ENCODE assay signal across 17 cellular contexts in the genomic region with DNA sequence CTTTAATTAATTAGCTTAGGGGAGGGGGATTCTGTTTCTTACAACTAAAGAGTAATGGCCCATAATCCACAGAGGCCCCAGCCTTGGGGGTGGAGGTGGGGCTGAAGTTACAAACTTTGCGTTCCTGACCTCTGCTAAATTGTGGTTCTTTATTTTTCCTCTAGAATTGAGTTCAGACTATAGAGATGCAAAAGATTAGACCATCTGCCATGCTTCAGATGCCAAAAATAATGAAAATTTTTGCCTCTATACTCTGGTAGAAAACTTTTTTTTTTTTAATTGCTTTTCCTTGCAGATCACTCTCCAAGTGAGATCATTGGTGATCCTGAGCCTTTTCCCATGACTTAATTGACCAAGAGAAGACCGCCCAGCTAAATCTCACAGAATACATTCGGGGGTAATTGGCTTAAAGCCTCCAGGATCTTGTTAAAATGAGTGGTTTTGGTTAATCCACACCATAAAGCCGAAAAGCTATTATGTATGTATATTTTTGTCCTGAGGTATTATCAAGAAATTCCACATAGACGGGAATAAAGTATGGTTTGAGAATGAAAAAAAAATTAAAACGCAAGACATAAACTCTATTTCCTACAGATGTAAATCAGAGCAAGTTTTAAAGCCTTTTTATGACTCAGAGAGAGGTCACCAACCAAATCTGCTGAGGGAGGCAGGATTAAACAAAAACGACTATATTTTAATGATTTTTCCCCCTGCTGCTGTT.
DNase-seq lines count a peak whose midpoint lies in the region; ATAC-seq, FAIRE-seq and TF ChIP-seq lines count a peak whose summit lies in the region.
"Had no signal": no experiment of that assay in that cellular context is flagged by ENCODE, and none has a peak within 500 bp of the region (broad histone marks: within the 10 kb centered on the region; RNA-seq: fewer than 3 reads in every experiment).

No MANE protein-coding gene starts in this region.

- no peak for FAIRE-seq in endothelial cell of umbilical vein (lab: Jason Lieb, UNC)
- FAIRE-seq: GM18507, K562 had no signal

- BruUV-seq in endothelial cell of umbilical vein (replicated peaks; lab: Mats Ljungman, UMichigan): no TSS peak

- intact Hi-C loops in endothelial cell of umbilical vein (cut with micrococcal nuclease) (no loop called here), cardiac septum (cut with DNase I) (no loop called here)

- H3K4me1 ChIP-seq in endothelial cell of umbilical vein (ENCODE audit: control insufficient read depth, extremely low read depth, insufficient read depth, low read length) (peaks cover 4% of the 10 kb centered on the region), rectal smooth muscle tissue (ENCODE audit: control insufficient read depth, insufficient read depth, low read length) (peaks cover 8% of the 10 kb centered on the region)
- H3K4me1 ChIP-seq: prostate gland had no signal

- POLR2A ChIA-PET in endothelial cell of umbilical vein (lab: Charles Lee): no interaction called here

- H3K27me3 ChIP-seq in endothelial cell of umbilical vein (ENCODE audit: control insufficient read depth in 2 of 2, insufficient read depth in 2 of 2, low read length in 2 of 2) (no peaks in the 10 kb centered on the region), rectal smooth muscle tissue (ENCODE audit: control insufficient read depth, insufficient read depth, low read length) (no peaks in the 10 kb centered on the region)

- dilution Hi-C loops in endothelial cell of umbilical vein (cut with MboI; ENCODE audit: extremely low pct_ligation_motif_present, low sequenced_read_pairs): no loop called here

- H3K9ac ChIP-seq in endothelial cell of umbilical vein (replicated peaks; ENCODE audit: extremely low read depth, insufficient read depth, low read length): no peak overlapping the region
- H3K9ac ChIP-seq in rectal smooth muscle tissue (ENCODE audit: low read length): no peak overlapping the region

- ATAC-seq in HG02938 (IDR thresholded peaks at IDR 0.05; ENCODE audit: unreplicated experiment): no peak
- ATAC-seq: K562; naive thymus-derived CD4-positive, alpha-beta T cell had no signal

- no peak overlapping the region for H3K4me3 ChIP-seq in endothelial cell of umbilical vein (replicated peaks in 1 of 3; ENCODE audit: insufficient read depth in 1 of 3, low read depth in 1 of 3, low read length in 3 of 3)
- no peak overlapping the region for H3K4me3 ChIP-seq in rectal smooth muscle tissue (ENCODE audit: low read length)
- H3K4me3 ChIP-seq: K562, prostate gland had no signal

- H3K36me3 ChIP-seq in endothelial cell of umbilical vein (ENCODE audit: control insufficient read depth in 2 of 2, extremely low read depth in 1 of 2, insufficient read depth in 2 of 2, low read length in 2 of 2) (no peaks in the 10 kb centered on the region), rectal smooth muscle tissue (ENCODE audit: control insufficient read depth, insufficient read depth, low read length) (no peaks in the 10 kb centered on the region)
- H3K36me3 ChIP-seq: prostate gland had no signal

- no peak for TF ChIP-seq POLR2A in endothelial cell of umbilical vein (IDR thresholded peaks at IDR 0.05; ENCODE audit: low read depth, low read length)

- peaks cover 9% of the 10 kb centered on the region for H3K79me2 ChIP-seq in endothelial cell of umbilical vein (ENCODE audit: control insufficient read depth, insufficient read depth, low read length)

- CTCF ChIA-PET in endothelial cell of umbilical vein (lab: Charles Lee): interaction anchor here (0.6 to 1.5 kb wide), 7 partner anchors 9 to 31 kb away, joined by 3 to 6 read pairs (median 3); no protein-coding TSS in a partner anchor

- DNase-seq in Daoy (ENCODE audit: low read depth) (peak; percentile 10), RPMI7951 (ENCODE audit: low read depth) (peak; percentile 67), endothelial cell of umbilical vein (ENCODE audit: low read depth, low spot score) (peak; percentile 17), cardiac septum (ENCODE audit: low spot score) (no peak), NCI-H2227 (lab: John Stamatoyannopoulos, UW; ENCODE audit: unreplicated experiment) (no peak), NCI-H146 treated with DMSO at 0.1 percent for 48 hours (lab: John Stamatoyannopoulos, UW; ENCODE audit: unreplicated experiment) (no peak)
- DNase-seq: activated B cell treated with CpG ODN at 0.5 μM for 24 hours; amniotic stem cell; Caco-2; naive thymus-derived CD4-positive, alpha-beta T cell; NCI-H510A; T-helper 1 cell had no signal

- no peaks in the 10 kb centered on the region for H3K9me3 ChIP-seq in endothelial cell of umbilical vein (replicated peaks; ENCODE audit: control insufficient read depth, insufficient read depth, low read length)
- H3K9me3 ChIP-seq: Caco-2, prostate gland had no signal

- H4K20me1 ChIP-seq in endothelial cell of umbilical vein (replicated peaks; ENCODE audit: control insufficient read depth, extremely low read depth, insufficient read depth, low read length): no peaks in the 10 kb centered on the region

- no peak overlapping the region for H3K4me2 ChIP-seq in endothelial cell of umbilical vein (ENCODE audit: insufficient read depth, low read length)

- no peaks in the 10 kb centered on the region for H3K9me1 ChIP-seq in endothelial cell of umbilical vein (replicated peaks; ENCODE audit: control insufficient read depth, extremely low read depth, insufficient read depth, low read length)

- H2AFZ ChIP-seq in endothelial cell of umbilical vein (ENCODE audit: low read depth, low read length): no peak overlapping the region

- TF ChIP-seq CTCF in endothelial cell of umbilical vein (IDR thresholded peaks at IDR 0.05; ENCODE audit: extremely low read depth in 1 of 2, insufficient read depth in 1 of 2, low read depth in 1 of 2, low read length in 2 of 2): no peak

- H3K27ac ChIP-seq in endothelial cell of umbilical vein (ENCODE audit: insufficient read depth, low read depth, low read length) (no peak overlapping the region), rectal smooth muscle tissue (ENCODE audit: low read depth, low read length) (peak overlapping the region; percentile 0)
- H3K27ac ChIP-seq: prostate gland had no signal

TF ChIP-seq in endothelial cell of umbilical vein, 7 proteins besides CTCF, POLR2A, EP300 and RAD21:
- TF ChIP-seq FOS (IDR thresholded peaks at IDR 0.05; ENCODE audit: borderline replicate concordance, insufficient read depth, low read length): peak; percentile 46
- TF ChIP-seq, protein P1, sequence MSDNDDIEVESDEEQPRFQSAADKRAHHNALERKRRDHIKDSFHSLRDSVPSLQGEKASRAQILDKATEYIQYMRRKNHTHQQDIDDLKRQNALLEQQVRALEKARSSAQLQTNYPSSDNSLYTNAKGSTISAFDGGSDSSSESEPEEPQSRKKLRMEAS (IDR thresholded peaks at IDR 0.05; ENCODE audit: insufficient read depth, insufficient read length): no peak
TF ChIP-seq in endothelial cell of umbilical vein: peak in this region for 1.

Comparison
In these comparisons a context has a peak if more than half of its experiments do, and no peak if none do; other contexts are left out.
1. DNase-seq: peak in Daoy (single experiment), RPMI7951 (single experiment) and endothelial cell of umbilical vein (single experiment); none in cardiac septum (single experiment), NCI-H2227 (single experiment) and NCI-H146 treated with DMSO at 0.1 percent for 48 hours (single experiment).